In the genomic region with DNA sequence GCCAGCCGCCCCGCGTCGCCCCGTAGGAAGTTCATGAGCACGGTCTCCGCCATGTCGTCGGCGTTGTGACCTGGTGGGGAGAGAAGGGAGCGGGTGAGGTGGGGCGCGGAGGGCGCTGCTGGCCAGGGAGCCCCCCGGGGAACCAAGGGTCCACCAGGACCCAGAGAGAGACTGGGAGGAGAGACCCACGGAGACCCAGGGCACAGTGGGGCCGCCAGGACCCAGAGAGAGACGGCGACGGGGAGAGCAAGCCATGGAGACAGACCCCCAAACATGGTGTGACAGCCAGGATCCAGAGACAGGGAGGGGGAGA, we compare ENCODE assay signal across 1 cellular context.
TF ChIP-seq lines count a peak whose summit lies in the region.

No MANE protein-coding gene starts in this region.

TF ChIP-seq in GM23338, 12 proteins besides CTCF, POLR2A, EP300 and RAD21 (continued from another document):
- TF ChIP-seq, protein P1, sequence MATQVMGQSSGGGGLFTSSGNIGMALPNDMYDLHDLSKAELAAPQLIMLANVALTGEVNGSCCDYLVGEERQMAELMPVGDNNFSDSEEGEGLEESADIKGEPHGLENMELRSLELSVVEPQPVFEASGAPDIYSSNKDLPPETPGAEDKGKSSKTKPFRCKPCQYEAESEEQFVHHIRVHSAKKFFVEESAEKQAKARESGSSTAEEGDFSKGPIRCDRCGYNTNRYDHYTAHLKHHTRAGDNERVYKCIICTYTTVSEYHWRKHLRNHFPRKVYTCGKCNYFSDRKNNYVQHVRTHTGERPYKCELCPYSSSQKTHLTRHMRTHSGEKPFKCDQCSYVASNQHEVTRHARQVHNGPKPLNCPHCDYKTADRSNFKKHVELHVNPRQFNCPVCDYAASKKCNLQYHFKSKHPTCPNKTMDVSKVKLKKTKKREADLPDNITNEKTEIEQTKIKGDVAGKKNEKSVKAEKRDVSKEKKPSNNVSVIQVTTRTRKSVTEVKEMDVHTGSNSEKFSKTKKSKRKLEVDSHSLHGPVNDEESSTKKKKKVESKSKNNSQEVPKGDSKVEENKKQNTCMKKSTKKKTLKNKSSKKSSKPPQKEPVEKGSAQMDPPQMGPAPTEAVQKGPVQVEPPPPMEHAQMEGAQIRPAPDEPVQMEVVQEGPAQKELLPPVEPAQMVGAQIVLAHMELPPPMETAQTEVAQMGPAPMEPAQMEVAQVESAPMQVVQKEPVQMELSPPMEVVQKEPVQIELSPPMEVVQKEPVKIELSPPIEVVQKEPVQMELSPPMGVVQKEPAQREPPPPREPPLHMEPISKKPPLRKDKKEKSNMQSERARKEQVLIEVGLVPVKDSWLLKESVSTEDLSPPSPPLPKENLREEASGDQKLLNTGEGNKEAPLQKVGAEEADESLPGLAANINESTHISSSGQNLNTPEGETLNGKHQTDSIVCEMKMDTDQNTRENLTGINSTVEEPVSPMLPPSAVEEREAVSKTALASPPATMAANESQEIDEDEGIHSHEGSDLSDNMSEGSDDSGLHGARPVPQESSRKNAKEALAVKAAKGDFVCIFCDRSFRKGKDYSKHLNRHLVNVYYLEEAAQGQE (IDR thresholded peaks at IDR 0.05; ENCODE audit: unreplicated experiment): no peak
- TF ChIP-seq NANOG (IDR thresholded peaks at IDR 0.05; ENCODE audit: borderline replicate concordance): no peak
- TF ChIP-seq ZNF114 (CRISPR knock-in tag; IDR thresholded peaks at IDR 0.05): no peak
- no peak for TF ChIP-seq POLR2AphosphoS5 (IDR thresholded peaks at IDR 0.05; ENCODE audit: low read depth)
- no peak for TF ChIP-seq EZH2phosphoT487 (IDR thresholded peaks at IDR 0.05; ENCODE audit: unreplicated experiment)
- no peak for TF ChIP-seq ZNF331 (CRISPR knock-in tag; IDR thresholded peaks at IDR 0.05; ENCODE audit: low read depth)
- TF ChIP-seq JUNB (IDR thresholded peaks at IDR 0.05; ENCODE audit: unreplicated experiment): no peak
- TF ChIP-seq, protein P2, sequence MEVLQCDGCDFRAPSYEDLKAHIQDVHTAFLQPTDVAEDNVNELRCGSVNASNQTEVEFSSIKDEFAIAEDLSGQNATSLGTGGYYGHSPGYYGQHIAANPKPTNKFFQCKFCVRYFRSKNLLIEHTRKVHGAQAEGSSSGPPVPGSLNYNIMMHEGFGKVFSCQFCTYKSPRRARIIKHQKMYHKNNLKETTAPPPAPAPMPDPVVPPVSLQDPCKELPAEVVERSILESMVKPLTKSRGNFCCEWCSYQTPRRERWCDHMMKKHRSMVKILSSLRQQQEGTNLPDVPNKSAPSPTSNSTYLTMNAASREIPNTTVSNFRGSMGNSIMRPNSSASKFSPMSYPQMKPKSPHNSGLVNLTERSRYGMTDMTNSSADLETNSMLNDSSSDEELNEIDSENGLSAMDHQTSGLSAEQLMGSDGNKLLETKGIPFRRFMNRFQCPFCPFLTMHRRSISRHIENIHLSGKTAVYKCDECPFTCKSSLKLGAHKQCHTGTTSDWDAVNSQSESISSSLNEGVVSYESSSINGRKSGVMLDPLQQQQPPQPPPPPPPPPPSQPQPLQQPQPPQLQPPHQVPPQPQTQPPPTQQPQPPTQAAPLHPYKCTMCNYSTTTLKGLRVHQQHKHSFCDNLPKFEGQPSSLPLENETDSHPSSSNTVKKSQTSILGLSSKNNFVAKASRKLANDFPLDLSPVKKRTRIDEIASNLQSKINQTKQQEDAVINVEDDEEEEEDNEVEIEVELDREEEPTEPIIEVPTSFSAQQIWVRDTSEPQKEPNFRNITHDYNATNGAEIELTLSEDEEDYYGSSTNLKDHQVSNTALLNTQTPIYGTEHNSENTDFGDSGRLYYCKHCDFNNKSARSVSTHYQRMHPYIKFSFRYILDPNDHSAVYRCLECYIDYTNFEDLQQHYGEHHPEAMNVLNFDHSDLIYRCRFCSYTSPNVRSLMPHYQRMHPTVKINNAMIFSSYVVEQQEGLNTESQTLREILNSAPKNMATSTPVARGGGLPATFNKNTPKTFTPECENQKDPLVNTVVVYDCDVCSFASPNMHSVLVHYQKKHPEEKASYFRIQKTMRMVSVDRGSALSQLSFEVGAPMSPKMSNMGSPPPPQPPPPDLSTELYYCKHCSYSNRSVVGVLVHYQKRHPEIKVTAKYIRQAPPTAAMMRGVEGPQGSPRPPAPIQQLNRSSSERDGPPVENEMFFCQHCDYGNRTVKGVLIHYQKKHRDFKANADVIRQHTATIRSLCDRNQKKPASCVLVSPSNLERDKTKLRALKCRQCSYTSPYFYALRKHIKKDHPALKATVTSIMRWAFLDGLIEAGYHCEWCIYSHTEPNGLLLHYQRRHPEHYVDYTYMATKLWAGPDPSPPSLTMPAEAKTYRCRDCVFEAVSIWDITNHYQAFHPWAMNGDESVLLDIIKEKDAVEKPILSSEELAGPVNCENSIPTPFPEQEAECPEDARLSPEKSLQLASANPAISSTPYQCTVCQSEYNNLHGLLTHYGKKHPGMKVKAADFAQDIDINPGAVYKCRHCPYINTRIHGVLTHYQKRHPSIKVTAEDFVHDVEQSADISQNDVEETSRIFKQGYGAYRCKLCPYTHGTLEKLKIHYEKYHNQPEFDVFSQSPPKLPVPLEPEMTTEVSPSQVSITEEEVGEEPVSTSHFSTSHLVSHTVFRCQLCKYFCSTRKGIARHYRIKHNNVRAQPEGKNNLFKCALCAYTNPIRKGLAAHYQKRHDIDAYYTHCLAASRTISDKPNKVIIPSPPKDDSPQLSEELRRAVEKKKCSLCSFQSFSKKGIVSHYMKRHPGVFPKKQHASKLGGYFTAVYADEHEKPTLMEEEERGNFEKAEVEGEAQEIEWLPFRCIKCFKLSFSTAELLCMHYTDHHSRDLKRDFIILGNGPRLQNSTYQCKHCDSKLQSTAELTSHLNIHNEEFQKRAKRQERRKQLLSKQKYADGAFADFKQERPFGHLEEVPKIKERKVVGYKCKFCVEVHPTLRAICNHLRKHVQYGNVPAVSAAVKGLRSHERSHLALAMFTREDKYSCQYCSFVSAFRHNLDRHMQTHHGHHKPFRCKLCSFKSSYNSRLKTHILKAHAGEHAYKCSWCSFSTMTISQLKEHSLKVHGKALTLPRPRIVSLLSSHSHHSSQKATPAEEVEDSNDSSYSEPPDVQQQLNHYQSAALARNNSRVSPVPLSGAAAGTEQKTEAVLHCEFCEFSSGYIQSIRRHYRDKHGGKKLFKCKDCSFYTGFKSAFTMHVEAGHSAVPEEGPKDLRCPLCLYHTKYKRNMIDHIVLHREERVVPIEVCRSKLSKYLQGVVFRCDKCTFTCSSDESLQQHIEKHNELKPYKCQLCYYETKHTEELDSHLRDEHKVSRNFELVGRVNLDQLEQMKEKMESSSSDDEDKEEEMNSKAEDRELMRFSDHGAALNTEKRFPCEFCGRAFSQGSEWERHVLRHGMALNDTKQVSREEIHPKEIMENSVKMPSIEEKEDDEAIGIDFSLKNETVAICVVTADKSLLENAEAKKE (CRISPR knock-in tag; IDR thresholded peaks at IDR 0.05): no peak
- no peak for TF ChIP-seq CREB1 (CRISPR knock-in tag; IDR thresholded peaks at IDR 0.05; ENCODE audit: low read depth)
- TF ChIP-seq, protein P3, sequence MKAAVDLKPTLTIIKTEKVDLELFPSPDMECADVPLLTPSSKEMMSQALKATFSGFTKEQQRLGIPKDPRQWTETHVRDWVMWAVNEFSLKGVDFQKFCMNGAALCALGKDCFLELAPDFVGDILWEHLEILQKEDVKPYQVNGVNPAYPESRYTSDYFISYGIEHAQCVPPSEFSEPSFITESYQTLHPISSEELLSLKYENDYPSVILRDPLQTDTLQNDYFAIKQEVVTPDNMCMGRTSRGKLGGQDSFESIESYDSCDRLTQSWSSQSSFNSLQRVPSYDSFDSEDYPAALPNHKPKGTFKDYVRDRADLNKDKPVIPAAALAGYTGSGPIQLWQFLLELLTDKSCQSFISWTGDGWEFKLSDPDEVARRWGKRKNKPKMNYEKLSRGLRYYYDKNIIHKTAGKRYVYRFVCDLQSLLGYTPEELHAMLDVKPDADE (IDR thresholded peaks at IDR 0.05): no peak
